In the genomic region with DNA sequence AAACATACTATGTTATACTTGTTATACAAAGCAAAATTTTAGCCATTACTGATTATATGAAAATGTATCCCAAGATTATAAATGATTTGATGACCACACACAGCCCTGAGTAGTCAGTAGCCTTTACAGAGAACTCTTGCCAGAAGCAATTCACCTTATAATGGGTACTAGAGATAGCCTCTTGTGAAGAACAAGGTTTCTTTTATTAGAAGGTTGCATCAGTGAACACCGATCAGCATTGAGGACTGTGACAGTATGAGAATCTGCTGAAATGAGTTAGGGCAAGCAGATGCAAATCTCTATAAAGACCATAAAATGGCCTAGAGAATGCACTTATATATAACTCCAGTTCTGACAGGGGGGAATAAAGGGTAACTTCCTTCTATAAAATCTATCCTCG, we compare ENCODE assay signal across 20 cellular contexts. TPM values are rescaled to one million over a fixed set of nuclear protein-coding genes. Genes with fewer than 3 reads are reported as not detected.
DNase-seq lines count a peak whose midpoint lies in the region; ATAC-seq and TF ChIP-seq lines count a peak whose summit lies in the region.
"Had no signal": no experiment of that assay in that cellular context is flagged by ENCODE, and none has a peak within 500 bp of the region (broad histone marks: within the 10 kb centered on the region; RNA-seq: fewer than 3 reads in every experiment).

No MANE protein-coding gene starts in this region.

- H3K4me3 ChIP-seq in left ventricle myocardium inferior = no peak overlapping the region
- no peak overlapping the region for H3K4me3 ChIP-seq in HEK293 (ENCODE audit: low read depth, low read length)
- H3K4me3 ChIP-seq: A549, HAP-1 had no signal

- intact Hi-C loops in Right ventricle myocardium superior (cut with DNase I) = no loop called here
- intact Hi-C loops in left ventricle myocardium inferior (cut with micrococcal nuclease) = no loop called here

- H3K4me1 ChIP-seq in left ventricle myocardium inferior (peaks cover 12% of the 10 kb centered on the region), HEK293 (ENCODE audit: control insufficient read depth, insufficient read depth, low read length) (no peaks in the 10 kb centered on the region)
- H3K4me1 ChIP-seq: A549, HAP-1 had no signal

- H3K4me1 Mint-ChIP-seq in endothelial cell (ENCODE audit: unreplicated experiment) = peaks cover 3% of the 10 kb centered on the region
- H3K4me1 Mint-ChIP-seq: CD4-positive, alpha-beta memory T cell had no signal

- H3K27me3 ChIP-seq in left ventricle myocardium inferior (ENCODE audit: low read depth) = no peaks in the 10 kb centered on the region

- no peak for TF ChIP-seq CTCF in left ventricle myocardium inferior (IDR thresholded peaks at IDR 0.05; ENCODE audit: borderline replicate concordance)
- TF ChIP-seq CTCF in HEK293 (tag by site-specific recombination; IDR thresholded peaks at IDR 0.05) = no peak
- no peak for TF ChIP-seq CTCF in endothelial cell (IDR thresholded peaks at IDR 0.05; ENCODE audit: unreplicated experiment)

- no peaks in the 10 kb centered on the region for H3K36me3 ChIP-seq in left ventricle myocardium inferior
- peaks cover 29 to 98% of the 10 kb centered on the region in 2 experiments for H3K36me3 ChIP-seq in HEK293 (ENCODE audit: control insufficient read depth in 2 of 2, insufficient read depth in 1 of 2, low read length in 2 of 2)

- no peaks in the 10 kb centered on the region for H3K9me3 Mint-ChIP-seq in endothelial cell (ENCODE audit: unreplicated experiment)
- H3K9me3 Mint-ChIP-seq: CD4-positive, alpha-beta memory T cell had no signal

- ATAC-seq in Right ventricle myocardium superior (ENCODE audit: poor library complexity) (peak; percentile 80), HG02840 (IDR thresholded peaks at IDR 0.05; ENCODE audit: low FRiP score, unreplicated experiment) (no peak)
- ATAC-seq: A549 had no signal

- peak overlapping the region; percentile 14 for H3K4me3 Mint-ChIP-seq in endothelial cell (ENCODE audit: unreplicated experiment)
- H3K4me3 Mint-ChIP-seq: CD4-positive, alpha-beta memory T cell had no signal

- H3K27ac ChIP-seq in left ventricle myocardium inferior (replicated peaks) = no peak overlapping the region
- H3K27ac ChIP-seq in HEK293 (ENCODE audit: extremely low read depth, low read depth, low read length) = no peak overlapping the region
- H3K27ac ChIP-seq: A549 had no signal

- POLR2A ChIA-PET in HEK293 (lab: Yijun Ruan, JAX) = no interaction called here

- H3K9me3 ChIP-seq in left ventricle myocardium inferior (replicated peaks) = no peaks in the 10 kb centered on the region
- H3K9me3 ChIP-seq in HEK293 (ENCODE audit: control insufficient read depth, insufficient read depth, low read depth, low read length) = no peaks in the 10 kb centered on the region
- H3K9me3 ChIP-seq: A549, HAP-1 had no signal

- H3K27ac Mint-ChIP-seq in endothelial cell (ENCODE audit: unreplicated experiment) = no peak overlapping the region

- no peak for DNase-seq in Right ventricle myocardium superior
- no peak for DNase-seq in left ventricle myocardium inferior
- no peak for DNase-seq in endothelial cell (ENCODE audit: low spot score)
- no peak for DNase-seq in NCI-H187 treated with DMSO at 0.1 percent for 48 hours (lab: John Stamatoyannopoulos, UW)
- DNase-seq in NCI-H345 (lab: John Stamatoyannopoulos, UW) = no peak
- DNase-seq: 8988T; C1 segment of cervical spinal cord; Calu3; CD4-positive, alpha-beta memory T cell; COR-L47; DMS53; DMS79 treated with DMSO at 0.1 percent for 48 hours; GF-D8; GOT3 had no signal

- CTCF ChIA-PET in HEK293 (lab: Yijun Ruan, JAX) = interaction anchor here (0.8 to 1.0 kb wide), 2 partner anchors 20 to 266 kb away, joined by 3 to 5 read pairs; no protein-coding TSS in a partner anchor

- H3K27me3 Mint-ChIP-seq in endothelial cell (ENCODE audit: unreplicated experiment) = peaks cover 3% of the 10 kb centered on the region
- H3K27me3 Mint-ChIP-seq: CD4-positive, alpha-beta memory T cell had no signal

- peaks cover 40% of the 10 kb centered on the region for H3K36me3 Mint-ChIP-seq in endothelial cell (ENCODE audit: low read depth, unreplicated experiment)
- H3K36me3 Mint-ChIP-seq: CD4-positive, alpha-beta memory T cell had no signal

TF ChIP-seq in HEK293, 187 proteins besides CTCF, POLR2A, EP300 and RAD21:
- peak; percentile 71; the same call in 1 of the 2 replicates for TF ChIP-seq ZNF184 (tag by site-specific recombination; IDR thresholded peaks at IDR 0.05)
- TF ChIP-seq ZNF10 (tag by site-specific recombination; IDR thresholded peaks at IDR 0.05) = no peak
- no peak for TF ChIP-seq ZNF501 (tag by site-specific recombination; IDR thresholded peaks at IDR 0.05)

RNA-seq across cellular contexts. Expression of a gene that starts 10.1 kb away (rescaled TPM):
- 0.83 TPM for total RNA-seq in Right ventricle myocardium superior
- 0.52 TPM for total RNA-seq in left ventricle myocardium inferior
- 14.8 TPM for total RNA-seq in endothelial cell (ENCODE audit: unreplicated experiment)
- total RNA-seq: CD4-positive, alpha-beta memory T cell had no signal

RNA-seq across cellular contexts. Expression of a gene that starts 45.2 kb away (rescaled TPM):
- total RNA-seq in Right ventricle myocardium superior = not detected
- not detected for total RNA-seq in left ventricle myocardium inferior
- not detected for total RNA-seq in endothelial cell (ENCODE audit: unreplicated experiment)
- total RNA-seq: Calu3; CD4-positive, alpha-beta memory T cell; Daoy; G401 had no signal
